ENCODE assay signal across 17 cellular contexts in the genomic region with DNA sequence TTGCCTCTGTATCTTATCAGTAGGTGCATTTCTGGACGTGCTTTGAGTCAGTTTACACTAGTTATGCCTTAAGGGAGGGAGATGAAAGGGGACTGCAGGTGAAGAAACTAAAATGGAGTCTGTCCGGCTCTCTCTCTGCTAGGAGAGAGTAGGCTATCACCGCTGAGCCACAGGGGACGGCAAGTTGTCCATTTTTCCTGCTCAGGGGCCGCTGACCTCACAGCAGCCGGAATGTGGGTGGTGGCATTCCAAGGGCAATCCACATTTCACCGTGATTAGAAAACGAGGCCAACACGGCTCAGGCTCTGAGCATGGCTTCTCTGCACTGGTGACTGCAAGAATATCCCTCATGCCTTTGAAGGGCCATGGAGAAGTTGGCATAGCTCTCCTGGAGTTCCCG. TPM values are rescaled to one million over a fixed set of nuclear protein-coding genes. Genes with fewer than 3 reads are reported as not detected.
DNase-seq lines count a peak whose midpoint lies in the region; TF ChIP-seq lines count a peak whose summit lies in the region.
"Had no signal": no experiment of that assay in that cellular context is flagged by ENCODE, and none has a peak within 500 bp of the region (broad histone marks: within the 10 kb centered on the region; RNA-seq: fewer than 3 reads in every experiment).

No MANE protein-coding gene starts in this region.

- no TSS peak for BruUV-seq in Caco-2 (replicated peaks; lab: Mats Ljungman, UMichigan)

- no peak overlapping the region for H3K4me2 ChIP-seq in osteoblast (ENCODE audit: insufficient read depth, low read length)

- TF ChIP-seq RAD21 in Ishikawa (IDR thresholded peaks at IDR 0.05; ENCODE audit: low read depth): no peak

- H3K36me3 Mint-ChIP-seq in Caco-2 (ENCODE audit: insufficient read depth, unreplicated experiment): peaks cover 18% of the 10 kb centered on the region
- H3K36me3 Mint-ChIP-seq in activated T-helper 2 cell treated with anti-CD3 and anti-CD28 coated beads, Interferon-gamma antibody, Interleukin-2, Interleukin-4, amounts not matched to agents 10 μg/mL and 5 μg/mL and 100 μg/mL, durations not matched to agents 14 hours and 24 hours and 36 hours (ENCODE audit: low read depth): no peaks in the 10 kb centered on the region

- H3K4me1 Mint-ChIP-seq in Caco-2 (ENCODE audit: low read depth, unreplicated experiment): peaks cover 48% of the 10 kb centered on the region
- H3K4me1 Mint-ChIP-seq in activated T-helper 2 cell treated with anti-CD3 and anti-CD28 coated beads, Interferon-gamma antibody, Interleukin-2, Interleukin-4, amounts not matched to agents 10 μg/mL and 5 μg/mL and 100 μg/mL, durations not matched to agents 14 hours and 24 hours and 36 hours (ENCODE audit: low read depth): peaks cover 17% of the 10 kb centered on the region

- TF ChIP-seq CTCF in Caco-2 (IDR thresholded peaks at IDR 0.05; ENCODE audit: insufficient read depth in 1 of 2, low read depth in 1 of 2, low read length in 1 of 2, severe bottlenecking in 1 of 2, unreplicated experiment in 1 of 2) (no peak), fibroblast of pulmonary artery (IDR thresholded peaks at IDR 0.05; ENCODE audit: low read length, missing control alignments) (no peak), osteoblast (IDR thresholded peaks at IDR 0.05; ENCODE audit: extremely low read depth, low read depth, low read length) (no peak)

- peak overlapping the region; percentile 82 for H3K27ac Mint-ChIP-seq in Caco-2 (ENCODE audit: unreplicated experiment)
- H3K27ac Mint-ChIP-seq in activated T-helper 2 cell treated with anti-CD3 and anti-CD28 coated beads, Interferon-gamma antibody, Interleukin-2, Interleukin-4, amounts not matched to agents 10 μg/mL and 5 μg/mL and 100 μg/mL, durations not matched to agents 14 hours and 24 hours and 36 hours: no peak overlapping the region

- H3K9me3 ChIP-seq in Caco-2: no peaks in the 10 kb centered on the region
- no peaks in the 10 kb centered on the region for H3K9me3 ChIP-seq in osteoblast (ENCODE audit: low read depth, low read length)
- H3K9me3 ChIP-seq: ascending aorta, heart right ventricle had no signal

- H3K4me1 ChIP-seq in Caco-2: peaks cover 70% of the 10 kb centered on the region
- H3K4me1 ChIP-seq in osteoblast (ENCODE audit: insufficient read depth, low read length): peaks cover 29% of the 10 kb centered on the region
- H3K4me1 ChIP-seq: ascending aorta had no signal

- no peaks in the 10 kb centered on the region for H3K27me3 Mint-ChIP-seq in Caco-2 (ENCODE audit: insufficient read depth, unreplicated experiment)
- no peaks in the 10 kb centered on the region for H3K27me3 Mint-ChIP-seq in activated T-helper 2 cell treated with anti-CD3 and anti-CD28 coated beads, Interferon-gamma antibody, Interleukin-2, Interleukin-4, amounts not matched to agents 10 μg/mL and 5 μg/mL and 100 μg/mL, durations not matched to agents 14 hours and 24 hours and 36 hours (ENCODE audit: low read depth)

- H3K4me3 ChIP-seq in Caco-2 (ENCODE audit: low read depth, low read length): no peak overlapping the region
- H3K4me3 ChIP-seq in fibroblast of pulmonary artery (replicated peaks; ENCODE audit: low read depth, low read length): no peak overlapping the region
- no peak overlapping the region for H3K4me3 ChIP-seq in osteoblast (ENCODE audit: insufficient read depth, low read length)
- H3K4me3 ChIP-seq: ascending aorta, heart right ventricle had no signal

- DNase-seq in Caco-2 (peak; percentile 69 to 84), fibroblast of pulmonary artery (ENCODE audit: low read depth) (peak; percentile 42), osteoblast (ENCODE audit: insufficient read length, low spot score, missing footprints) (peak; percentile 80), NCI-H2171 treated with DMSO at 0.1 percent for 48 hours (lab: John Stamatoyannopoulos, UW) (no peak), NCI-H345 (lab: John Stamatoyannopoulos, UW) (no peak)
- DNase-seq in stimulated activated CD4-positive, alpha-beta T cell treated with anti-CD3 and anti-CD28 coated beads, Interleukin-15, amount 100 ng/mL, for 24 hours: no peak
- no peak for DNase-seq in activated T-helper 2 cell treated with anti-CD3 and anti-CD28 coated beads, Interferon-gamma antibody, Interleukin-2, Interleukin-4, amounts not matched to agents 10 μg/mL and 5 μg/mL and 100 μg/mL, durations not matched to agents 14 hours and 24 hours and 36 hours (ENCODE audit: low spot score)
- DNase-seq: cortex of kidney, DMS53, GOT3, heart right ventricle, NCI-H2029, posterior cingulate gyrus, SW 1271, WERI-Rb-1 had no signal

- H3K79me2 ChIP-seq in osteoblast (ENCODE audit: insufficient read depth, low read length): no peaks in the 10 kb centered on the region

- H3K27me3 ChIP-seq in Caco-2 (replicated peaks; ENCODE audit: control insufficient read depth, insufficient read depth, low read length) (no peaks in the 10 kb centered on the region), osteoblast (ENCODE audit: insufficient read depth, low read length) (no peaks in the 10 kb centered on the region)
- H3K27me3 ChIP-seq: ascending aorta had no signal

- H4K20me1 ChIP-seq in osteoblast (ENCODE audit: insufficient read depth, low read length): no peaks in the 10 kb centered on the region

- peak overlapping the region; percentile 0 for H2AFZ ChIP-seq in osteoblast (ENCODE audit: low read length)

- TF ChIP-seq EP300 in Ishikawa (IDR thresholded peaks at IDR 0.05; ENCODE audit: borderline replicate concordance): no peak

- intact Hi-C loops in Caco-2 (cut with micrococcal nuclease; ENCODE audit: unreplicated experiment): no loop called here
- intact Hi-C loops in activated T-helper 2 cell treated with anti-CD3 and anti-CD28 coated beads, Interferon-gamma antibody, Interleukin-2, Interleukin-4, amounts not matched to agents 10 μg/mL and 5 μg/mL and 100 μg/mL, durations not matched to agents 14 hours and 24 hours and 36 hours (cut with micrococcal nuclease): no loop called here

- CTCF ChIA-PET in Caco-2 (lab: Charles Lee): interaction anchor here (1.1 kb wide), 1 partner anchor 401 kb away, joined by 3 read pairs; no protein-coding TSS in a partner anchor

- POLR2A ChIA-PET in Caco-2 (lab: Charles Lee): interaction anchor here (2.1 kb wide), 1 partner anchor 86 kb away, joined by 7 read pairs; no protein-coding TSS in a partner anchor

- no peaks in the 10 kb centered on the region for H3K9me3 Mint-ChIP-seq in Caco-2 (ENCODE audit: unreplicated experiment)
- H3K9me3 Mint-ChIP-seq in activated T-helper 2 cell treated with anti-CD3 and anti-CD28 coated beads, Interferon-gamma antibody, Interleukin-2, Interleukin-4, amounts not matched to agents 10 μg/mL and 5 μg/mL and 100 μg/mL, durations not matched to agents 14 hours and 24 hours and 36 hours: no peaks in the 10 kb centered on the region

- H3K36me3 ChIP-seq in Caco-2 (ENCODE audit: control insufficient read depth, insufficient read depth, low read length) (no peaks in the 10 kb centered on the region), osteoblast (ENCODE audit: insufficient read depth, low read length) (no peaks in the 10 kb centered on the region)
- H3K36me3 ChIP-seq: ascending aorta, heart right ventricle, WERI-Rb-1 had no signal

- peak overlapping the region; percentile 32 for H3K27ac ChIP-seq in osteoblast (ENCODE audit: low read depth, low read length)
- H3K27ac ChIP-seq: ascending aorta, heart right ventricle, WERI-Rb-1 had no signal

- H3K4me3 Mint-ChIP-seq in Caco-2 (ENCODE audit: unreplicated experiment): peak overlapping the region; percentile 14
- H3K4me3 Mint-ChIP-seq in activated T-helper 2 cell treated with anti-CD3 and anti-CD28 coated beads, Interferon-gamma antibody, Interleukin-2, Interleukin-4, amounts not matched to agents 10 μg/mL and 5 μg/mL and 100 μg/mL, durations not matched to agents 14 hours and 24 hours and 36 hours (ENCODE audit: low read depth): no peak overlapping the region

TF ChIP-seq in Ishikawa, 13 proteins besides CTCF, POLR2A, EP300 and RAD21:
- peak; percentile 93 for TF ChIP-seq TEAD4 (IDR thresholded peaks at IDR 0.05)
- TF ChIP-seq, protein P1, sequence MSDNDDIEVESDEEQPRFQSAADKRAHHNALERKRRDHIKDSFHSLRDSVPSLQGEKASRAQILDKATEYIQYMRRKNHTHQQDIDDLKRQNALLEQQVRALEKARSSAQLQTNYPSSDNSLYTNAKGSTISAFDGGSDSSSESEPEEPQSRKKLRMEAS (IDR thresholded peaks at IDR 0.05): peak; percentile 66
- no peak for TF ChIP-seq USF1 (IDR thresholded peaks at IDR 0.05)
- TF ChIP-seq YY1 (IDR thresholded peaks at IDR 0.05; ENCODE audit: low read depth): peak; percentile 35; the same call in 1 of the 2 replicates

RNA-seq across cellular contexts. Expression of gene KLHDC4, which starts 19.0 kb away (rescaled TPM):
- total RNA-seq in Caco-2 (2022) (116 and 117 TPM in 2 replicates), osteoblast (22.1 and 23.3 TPM in 2 replicates)
- total RNA-seq in activated T-helper 2 cell treated with anti-CD3 and anti-CD28 coated beads, Interferon-gamma antibody, Interleukin-2, Interleukin-4, amounts not matched to agents 10 μg/mL and 5 μg/mL and 100 μg/mL, durations not matched to agents 14 hours and 24 hours and 36 hours: 68.5 and 73.1 TPM in 2 replicates

Comparison
In these comparisons a context has a peak if more than half of its experiments do, and no peak if none do; other contexts are left out.
1. DNase-seq: peak in Caco-2 (2 of 2), fibroblast of pulmonary artery (single experiment) and osteoblast (single experiment); none in stimulated activated CD4-positive, alpha-beta T cell treated with anti-CD3 and anti-CD28 coated beads, Interleukin-15, amount 100 ng/mL, for 24 hours (single experiment), activated T-helper 2 cell treated with anti-CD3 and anti-CD28 coated beads, Interferon-gamma antibody, Interleukin-2, Interleukin-4, amounts not matched to agents 10 μg/mL and 5 μg/mL and 100 μg/mL, durations not matched to agents 14 hours and 24 hours and 36 hours (single experiment), NCI-H2171 treated with DMSO at 0.1 percent for 48 hours (single experiment) and NCI-H345 (single experiment).